27 cellular contexts compared by ENCODE assay signal in genomic region chr1:100924991-100925390, GRCh38. TPM values are rescaled to one million over a fixed set of nuclear protein-coding genes. Genes with fewer than 3 reads are reported as not detected.
DNase-seq lines count a peak whose midpoint lies in the region; ATAC-seq, FAIRE-seq and TF ChIP-seq lines count a peak whose summit lies in the region.
"Had no signal": no experiment of that assay in that cellular context is flagged by ENCODE, and none has a peak within 500 bp of the region (broad histone marks: within the 10 kb centered on the region; RNA-seq: fewer than 3 reads in every experiment).

No MANE protein-coding gene starts in this region.

- no peaks in the 10 kb centered on the region for H3K36me3 ChIP-seq in breast epithelium

- no TSS peak for BruUV-seq in MCF 10A (replicated peaks; lab: Mats Ljungman, UMichigan)

- no peak for TF ChIP-seq POLR2A in breast epithelium (IDR thresholded peaks at IDR 0.05)

- intact Hi-C loops in MCF 10A (cut with micrococcal nuclease), result loop anchor here (10.0 kb wide), 1 partner anchor 100 kb away; the partner anchor contains the start of gene DPH5
- intact Hi-C loops in breast epithelium (cut with DNase I; ENCODE audit: low total_unique reads), result loop anchor here (5.0 kb wide), 1 partner anchor 362 kb away; no protein-coding TSS in a partner anchor

- CTCF ChIA-PET in MCF 10A (lab: Yijun Ruan, JAX), result interaction anchor here (0.6 to 10.1 kb wide), 4 partner anchors 10 to 363 kb away, joined by 3 to 167 read pairs (median 30); partner anchors contain the start of gene S1PR1

- DNase-seq in MCF 10A (ENCODE audit: unreplicated experiment) (no peak), breast epithelium (ENCODE audit: low spot score in 2 of 2) (no peak), T-helper 17 cell (no peak), RCC 7860 (ENCODE audit: low spot score) (no peak)
- peak; percentile 34 for DNase-seq in central memory CD4-positive, alpha-beta T cell
- DNase-seq: caudate nucleus; DND-41; hippocampal formation; KBM-7; left colon; mammary epithelial cell; NCI-H1436; NCI-H446; right lobe of liver; RPMI8226; stimulated activated CD4-positive, alpha-beta T cell treated with anti-CD3 and anti-CD28 coated beads, Interleukin-4, amount 100 ng/mL, for 24 hours; stimulated activated naive B cell treated with anti-CD40 and anti-IgM and Interleukin-4, amounts not matched to agents 10 μg/mL and 1 μg/mL and 100 μg/mL, for 72 hours; upper lobe of right lung had no signal

- POLR2A ChIA-PET in MCF 10A (lab: Yijun Ruan, JAX), result interaction anchor here (0.6 to 3.4 kb wide), 4 partner anchors 79 to 439 kb away, joined by 3 to 11 read pairs (median 4); no protein-coding TSS in a partner anchor

- no peaks in the 10 kb centered on the region for H3K9me3 ChIP-seq in breast epithelium
- H3K9me3 ChIP-seq in T-helper 17 cell (ENCODE audit: control insufficient read depth, low read length, poor library complexity, severe bottlenecking), result no peaks in the 10 kb centered on the region
- H3K9me3 ChIP-seq: ascending aorta, BLaER1, right lobe of liver, upper lobe of right lung had no signal

- H3K4me3 ChIP-seq in breast epithelium, result no peak overlapping the region
- H3K4me3 ChIP-seq: ascending aorta, BLaER1, GM23248, right lobe of liver, upper lobe of right lung had no signal

- peaks cover 28% of the 10 kb centered on the region for H3K36me3 Mint-ChIP-seq in MCF 10A (ENCODE audit: insufficient read depth, unreplicated experiment)
- peaks cover 2% of the 10 kb centered on the region for H3K36me3 Mint-ChIP-seq in T-helper 17 cell (ENCODE audit: low read depth)

- H3K27me3 ChIP-seq in breast epithelium, result no peaks in the 10 kb centered on the region
- H3K27me3 ChIP-seq: ascending aorta, BLaER1, right lobe of liver, upper lobe of right lung had no signal

- no peaks in the 10 kb centered on the region for H3K9me3 Mint-ChIP-seq in MCF 10A (ENCODE audit: unreplicated experiment)

- FAIRE-seq in RCC 7860 (lab: Jason Lieb, UNC), result no peak
- FAIRE-seq: endothelial cell of umbilical vein, HTR-8/SVneo had no signal

- H3K4me3 Mint-ChIP-seq in MCF 10A (ENCODE audit: unreplicated experiment) (no peak overlapping the region), T-helper 17 cell (peak overlapping the region; percentile 1)
- H3K4me3 Mint-ChIP-seq: activated naive CD4-positive, alpha-beta T cell treated with anti-CD3 and anti-CD28 coated beads for 36 hours; stimulated activated naive B cell treated with anti-CD40 and anti-IgM and Interleukin-4, amounts not matched to agents 10 μg/mL and 1 μg/mL and 100 μg/mL, for 72 hours had no signal

- H3K4me1 Mint-ChIP-seq in MCF 10A (ENCODE audit: insufficient read depth, unreplicated experiment) (no peaks in the 10 kb centered on the region), T-helper 17 cell (peaks cover 25% of the 10 kb centered on the region)

- H3K27me3 Mint-ChIP-seq in MCF 10A (ENCODE audit: insufficient read depth, unreplicated experiment), result no peaks in the 10 kb centered on the region
- no peaks in the 10 kb centered on the region for H3K27me3 Mint-ChIP-seq in T-helper 17 cell
- H3K27me3 Mint-ChIP-seq: progenitor cell of endocrine pancreas; stimulated activated naive B cell treated with anti-CD40 and anti-IgM and Interleukin-4, amounts not matched to agents 10 μg/mL and 1 μg/mL and 100 μg/mL, for 72 hours had no signal

- H3K4me1 ChIP-seq in breast epithelium, result no peaks in the 10 kb centered on the region
- H3K4me1 ChIP-seq: ascending aorta, upper lobe of right lung had no signal

- peak; percentile 29 for ATAC-seq in T-helper 17 cell
- ATAC-seq in GM21717 (IDR thresholded peaks at IDR 0.05; ENCODE audit: unreplicated experiment), result no peak
- ATAC-seq in GM19328 (IDR thresholded peaks at IDR 0.05; ENCODE audit: unreplicated experiment), result no peak
- ATAC-seq: left colon, right lobe of liver, upper lobe of right lung had no signal

- TF ChIP-seq CTCF in MCF 10A (IDR thresholded peaks at IDR 0.05; ENCODE audit: unreplicated experiment) (no peak), breast epithelium (IDR thresholded peaks at IDR 0.05) (no peak)

- no peak overlapping the region for H3K27ac ChIP-seq in breast epithelium
- H3K27ac ChIP-seq: ascending aorta, BLaER1, GM23248, right lobe of liver, upper lobe of right lung had no signal

- peak overlapping the region; percentile 1 for H3K27ac Mint-ChIP-seq in MCF 10A (ENCODE audit: low read depth, unreplicated experiment)
- H3K27ac Mint-ChIP-seq in T-helper 17 cell, result no peak overlapping the region
- H3K27ac Mint-ChIP-seq: activated naive CD4-positive, alpha-beta T cell treated with anti-CD3 and anti-CD28 coated beads for 36 hours; stimulated activated naive B cell treated with anti-CD40 and anti-IgM and Interleukin-4, amounts not matched to agents 10 μg/mL and 1 μg/mL and 100 μg/mL, for 72 hours had no signal

RNA-seq across cellular contexts. Expression of gene SLC30A7, which starts 29.1 kb away (rescaled TPM):
- total RNA-seq in MCF 10A (2022), result 55.0 and 59.5 TPM in 2 replicates
- total RNA-seq in breast epithelium, result 10 to 100 TPM; 19.5 to 33.8 (median 25.9) TPM
- 10 to 100 TPM; 26.3 to 34.5 TPM for total RNA-seq in T-helper 17 cell

RNA-seq across cellular contexts. Expression of gene EXTL2, which starts 30.3 kb away (rescaled TPM):
- total RNA-seq in MCF 10A (2022) (10.2 and 15.2 TPM in 2 replicates), breast epithelium (10 to 100 TPM in 2 of 3 donors, 1 to 10 TPM in 1; 8.3 to 17.0 (median 15.4) TPM), T-helper 17 cell (1 to 10 TPM in 1 of 2 donors, under 1 TPM in 1; 0.85 to 1.4 TPM)
